1 cellular context compared by ENCODE assay signal in the genomic region with DNA sequence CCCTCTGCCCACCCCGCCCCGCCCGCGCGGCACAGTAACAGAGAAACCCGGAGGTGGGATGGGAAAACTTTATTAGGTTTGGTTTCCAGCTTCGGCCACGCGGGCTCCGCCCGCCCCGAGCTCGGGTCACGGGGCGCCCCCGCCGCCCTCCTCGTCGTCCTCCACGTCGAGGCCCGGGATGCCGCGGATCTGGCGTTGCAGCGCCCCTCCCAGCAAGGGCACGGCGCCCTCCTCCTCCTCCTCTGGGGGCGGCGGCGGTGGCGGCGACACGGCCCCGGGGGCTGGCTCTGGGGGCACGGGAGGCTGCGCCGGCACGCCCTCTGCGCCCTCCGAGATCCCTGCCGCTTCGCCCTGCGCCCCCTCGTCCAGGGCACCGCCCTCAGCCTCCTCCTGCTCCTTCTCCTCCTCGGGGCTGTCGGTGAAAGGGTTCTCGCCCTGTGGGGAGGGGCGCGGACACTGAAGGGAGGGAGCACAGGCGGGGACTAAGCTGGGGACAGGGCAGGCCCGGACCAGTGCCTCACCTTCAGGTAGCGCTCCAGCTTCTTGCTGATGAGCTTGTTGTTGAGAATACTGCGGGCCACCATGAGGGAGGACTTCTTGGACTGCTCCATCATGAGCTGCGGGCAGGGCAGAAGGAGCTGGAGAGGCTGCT.
A peak's percentile ranks its signal among the peaks of the same experiment; 100 is the strongest.
TF ChIP-seq lines count a peak whose summit lies in the region.

No MANE protein-coding gene starts in this region.

TF ChIP-seq in K562, 482 proteins besides CTCF, POLR2A, EP300 and RAD21 (continued from another document and continues in another):
- no peak for TF ChIP-seq XRCC4 (IDR thresholded peaks at IDR 0.05; ENCODE audit: extremely low read depth, insufficient read depth, insufficient read length)
- TF ChIP-seq, protein P1, sequence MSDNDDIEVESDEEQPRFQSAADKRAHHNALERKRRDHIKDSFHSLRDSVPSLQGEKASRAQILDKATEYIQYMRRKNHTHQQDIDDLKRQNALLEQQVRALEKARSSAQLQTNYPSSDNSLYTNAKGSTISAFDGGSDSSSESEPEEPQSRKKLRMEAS (CRISPR knock-in tag; IDR thresholded peaks at IDR 0.05) = no peak
- TF ChIP-seq, protein P2, sequence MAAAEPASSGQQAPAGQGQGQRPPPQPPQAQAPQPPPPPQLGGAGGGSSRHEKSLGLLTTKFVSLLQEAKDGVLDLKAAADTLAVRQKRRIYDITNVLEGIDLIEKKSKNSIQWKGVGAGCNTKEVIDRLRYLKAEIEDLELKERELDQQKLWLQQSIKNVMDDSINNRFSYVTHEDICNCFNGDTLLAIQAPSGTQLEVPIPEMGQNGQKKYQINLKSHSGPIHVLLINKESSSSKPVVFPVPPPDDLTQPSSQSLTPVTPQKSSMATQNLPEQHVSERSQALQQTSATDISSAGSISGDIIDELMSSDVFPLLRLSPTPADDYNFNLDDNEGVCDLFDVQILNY (CRISPR knock-in tag; IDR thresholded peaks at IDR 0.05) = no peak
- no peak for TF ChIP-seq GTF2A2 (tag; IDR thresholded peaks at IDR 0.05)
- TF ChIP-seq ZBTB1 (CRISPR knock-in tag; IDR thresholded peaks at IDR 0.05; ENCODE audit: borderline replicate concordance, low read depth) = no peak; the same call in 1 of the 2 replicates
- peak; percentile 80 for TF ChIP-seq MYC (IDR thresholded peaks at IDR 0.05; ENCODE audit: low read depth, low read length)
- TF ChIP-seq MYC (CRISPR knock-in tag; IDR thresholded peaks at IDR 0.05; ENCODE audit: borderline replicate concordance, low read depth) = no peak
- TF ChIP-seq, protein P3, sequence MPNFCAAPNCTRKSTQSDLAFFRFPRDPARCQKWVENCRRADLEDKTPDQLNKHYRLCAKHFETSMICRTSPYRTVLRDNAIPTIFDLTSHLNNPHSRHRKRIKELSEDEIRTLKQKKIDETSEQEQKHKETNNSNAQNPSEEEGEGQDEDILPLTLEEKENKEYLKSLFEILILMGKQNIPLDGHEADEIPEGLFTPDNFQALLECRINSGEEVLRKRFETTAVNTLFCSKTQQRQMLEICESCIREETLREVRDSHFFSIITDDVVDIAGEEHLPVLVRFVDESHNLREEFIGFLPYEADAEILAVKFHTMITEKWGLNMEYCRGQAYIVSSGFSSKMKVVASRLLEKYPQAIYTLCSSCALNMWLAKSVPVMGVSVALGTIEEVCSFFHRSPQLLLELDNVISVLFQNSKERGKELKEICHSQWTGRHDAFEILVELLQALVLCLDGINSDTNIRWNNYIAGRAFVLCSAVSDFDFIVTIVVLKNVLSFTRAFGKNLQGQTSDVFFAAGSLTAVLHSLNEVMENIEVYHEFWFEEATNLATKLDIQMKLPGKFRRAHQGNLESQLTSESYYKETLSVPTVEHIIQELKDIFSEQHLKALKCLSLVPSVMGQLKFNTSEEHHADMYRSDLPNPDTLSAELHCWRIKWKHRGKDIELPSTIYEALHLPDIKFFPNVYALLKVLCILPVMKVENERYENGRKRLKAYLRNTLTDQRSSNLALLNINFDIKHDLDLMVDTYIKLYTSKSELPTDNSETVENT (CRISPR knock-in tag; IDR thresholded peaks at IDR 0.05) = peak; percentile 12; the same call in 1 of the 2 replicates
- TF ChIP-seq ZNF57 (CRISPR knock-in tag; IDR thresholded peaks at IDR 0.05) = no peak
- no peak for TF ChIP-seq WHSC1 (IDR thresholded peaks at IDR 0.05; ENCODE audit: low read length)
- TF ChIP-seq RBM14 (IDR thresholded peaks at IDR 0.05; ENCODE audit: borderline replicate concordance, insufficient read depth, low read depth, low read length) = no peak
- no peak for TF ChIP-seq JUNB (CRISPR knock-in tag; conservative IDR thresholded peaks at IDR 0.05)
- TF ChIP-seq CC2D1A (IDR thresholded peaks at IDR 0.05) = no peak
- TF ChIP-seq HDAC3 (IDR thresholded peaks at IDR 0.05; ENCODE audit: borderline replicate concordance, partially characterized antibody) = no peak
- TF ChIP-seq HDAC2 (IDR thresholded peaks at IDR 0.05) = 0 out of 2 replicates have a peak, but pooled peaks have one; percentile 25
- TF ChIP-seq PPARD (CRISPR knock-in tag; IDR thresholded peaks at IDR 0.05) = no peak
- TF ChIP-seq MTF1 (CRISPR knock-in tag; IDR thresholded peaks at IDR 0.05; ENCODE audit: borderline replicate concordance) = no peak
- TF ChIP-seq NELFE (IDR thresholded peaks at IDR 0.05; ENCODE audit: insufficient read depth, insufficient read length) = no peak
- TF ChIP-seq ZNF143 (CRISPR knock-in tag; IDR thresholded peaks at IDR 0.05) = peak; percentile 7; the same call in 1 of the 2 replicates
- TF ChIP-seq ZNF354B (CRISPR knock-in tag; IDR thresholded peaks at IDR 0.05) = no peak
- no peak for TF ChIP-seq FOSL1 (tag; conservative IDR thresholded peaks at IDR 0.05)
- no peak for TF ChIP-seq MAFK (IDR thresholded peaks at IDR 0.05; ENCODE audit: low read length)
- no peak for TF ChIP-seq NUFIP1 (IDR thresholded peaks at IDR 0.05; ENCODE audit: partially characterized antibody)
- TF ChIP-seq, protein P4, sequence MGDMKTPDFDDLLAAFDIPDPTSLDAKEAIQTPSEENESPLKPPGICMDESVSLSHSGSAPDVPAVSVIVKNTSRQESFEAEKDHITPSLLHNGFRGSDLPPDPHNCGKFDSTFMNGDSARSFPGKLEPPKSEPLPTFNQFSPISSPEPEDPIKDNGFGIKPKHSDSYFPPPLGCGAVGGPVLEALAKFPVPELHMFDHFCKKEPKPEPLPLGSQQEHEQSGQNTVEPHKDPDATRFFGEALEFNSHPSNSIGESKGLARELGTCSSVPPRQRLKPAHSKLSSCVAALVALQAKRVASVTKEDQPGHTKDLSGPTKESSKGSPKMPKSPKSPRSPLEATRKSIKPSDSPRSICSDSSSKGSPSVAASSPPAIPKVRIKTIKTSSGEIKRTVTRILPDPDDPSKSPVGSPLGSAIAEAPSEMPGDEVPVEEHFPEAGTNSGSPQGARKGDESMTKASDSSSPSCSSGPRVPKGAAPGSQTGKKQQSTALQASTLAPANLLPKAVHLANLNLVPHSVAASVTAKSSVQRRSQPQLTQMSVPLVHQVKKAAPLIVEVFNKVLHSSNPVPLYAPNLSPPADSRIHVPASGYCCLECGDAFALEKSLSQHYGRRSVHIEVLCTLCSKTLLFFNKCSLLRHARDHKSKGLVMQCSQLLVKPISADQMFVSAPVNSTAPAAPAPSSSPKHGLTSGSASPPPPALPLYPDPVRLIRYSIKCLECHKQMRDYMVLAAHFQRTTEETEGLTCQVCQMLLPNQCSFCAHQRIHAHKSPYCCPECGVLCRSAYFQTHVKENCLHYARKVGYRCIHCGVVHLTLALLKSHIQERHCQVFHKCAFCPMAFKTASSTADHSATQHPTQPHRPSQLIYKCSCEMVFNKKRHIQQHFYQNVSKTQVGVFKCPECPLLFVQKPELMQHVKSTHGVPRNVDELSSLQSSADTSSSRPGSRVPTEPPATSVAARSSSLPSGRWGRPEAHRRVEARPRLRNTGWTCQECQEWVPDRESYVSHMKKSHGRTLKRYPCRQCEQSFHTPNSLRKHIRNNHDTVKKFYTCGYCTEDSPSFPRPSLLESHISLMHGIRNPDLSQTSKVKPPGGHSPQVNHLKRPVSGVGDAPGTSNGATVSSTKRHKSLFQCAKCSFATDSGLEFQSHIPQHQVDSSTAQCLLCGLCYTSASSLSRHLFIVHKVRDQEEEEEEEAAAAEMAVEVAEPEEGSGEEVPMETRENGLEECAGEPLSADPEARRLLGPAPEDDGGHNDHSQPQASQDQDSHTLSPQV (IDR thresholded peaks at IDR 0.05) = peak; percentile 48
- no peak; the same call in 1 of the 2 replicates for TF ChIP-seq FOXP1 (CRISPR knock-in tag; IDR thresholded peaks at IDR 0.05)
- no peak for TF ChIP-seq ZEB2 (IDR thresholded peaks at IDR 0.05)
- TF ChIP-seq SP1 (CRISPR knock-in tag; IDR thresholded peaks at IDR 0.05) = peak; percentile 38; the same call in 1 of the 2 replicates
- TF ChIP-seq ZNF3 (CRISPR knock-in tag; IDR thresholded peaks at IDR 0.05) = no peak
- no peak for TF ChIP-seq DNMT1 (IDR thresholded peaks at IDR 0.05)
- TF ChIP-seq, protein P5, sequence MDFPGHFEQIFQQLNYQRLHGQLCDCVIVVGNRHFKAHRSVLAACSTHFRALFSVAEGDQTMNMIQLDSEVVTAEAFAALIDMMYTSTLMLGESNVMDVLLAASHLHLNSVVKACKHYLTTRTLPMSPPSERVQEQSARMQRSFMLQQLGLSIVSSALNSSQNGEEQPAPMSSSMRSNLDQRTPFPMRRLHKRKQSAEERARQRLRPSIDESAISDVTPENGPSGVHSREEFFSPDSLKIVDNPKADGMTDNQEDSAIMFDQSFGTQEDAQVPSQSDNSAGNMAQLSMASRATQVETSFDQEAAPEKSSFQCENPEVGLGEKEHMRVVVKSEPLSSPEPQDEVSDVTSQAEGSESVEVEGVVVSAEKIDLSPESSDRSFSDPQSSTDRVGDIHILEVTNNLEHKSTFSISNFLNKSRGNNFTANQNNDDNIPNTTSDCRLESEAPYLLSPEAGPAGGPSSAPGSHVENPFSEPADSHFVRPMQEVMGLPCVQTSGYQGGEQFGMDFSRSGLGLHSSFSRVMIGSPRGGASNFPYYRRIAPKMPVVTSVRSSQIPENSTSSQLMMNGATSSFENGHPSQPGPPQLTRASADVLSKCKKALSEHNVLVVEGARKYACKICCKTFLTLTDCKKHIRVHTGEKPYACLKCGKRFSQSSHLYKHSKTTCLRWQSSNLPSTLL (IDR thresholded peaks at IDR 0.05) = no peak
- TF ChIP-seq ZNF589 (CRISPR knock-in tag; IDR thresholded peaks at IDR 0.05; ENCODE audit: low read depth) = no peak
- no peak for TF ChIP-seq SIX5 (IDR thresholded peaks at IDR 0.05; ENCODE audit: borderline replicate concordance in 1 of 2, insufficient read depth in 1 of 2, low read depth in 1 of 2, low read length in 2 of 2)
- no peak for TF ChIP-seq TEAD4 (IDR thresholded peaks at IDR 0.05; ENCODE audit: low read length)
- TF ChIP-seq TEAD4 (CRISPR knock-in tag; IDR thresholded peaks at IDR 0.05; ENCODE audit: borderline replicate concordance) = no peak
- peak; percentile 21 for TF ChIP-seq KDM5B (IDR thresholded peaks at IDR 0.05; ENCODE audit: insufficient replicate concordance, low read depth, low read length)
- TF ChIP-seq, protein P6, sequence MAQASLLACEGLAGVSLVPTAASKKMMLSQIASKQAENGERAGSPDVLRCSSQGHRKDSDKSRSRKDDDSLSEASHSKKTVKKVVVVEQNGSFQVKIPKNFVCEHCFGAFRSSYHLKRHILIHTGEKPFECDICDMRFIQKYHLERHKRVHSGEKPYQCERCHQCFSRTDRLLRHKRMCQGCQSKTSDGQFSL (CRISPR knock-in tag; IDR thresholded peaks at IDR 0.05) = peak; percentile 67; the same call in 1 of the 2 replicates
- TF ChIP-seq, protein P6 (tag; IDR thresholded peaks at IDR 0.05) = no peak
- TF ChIP-seq, protein P7, sequence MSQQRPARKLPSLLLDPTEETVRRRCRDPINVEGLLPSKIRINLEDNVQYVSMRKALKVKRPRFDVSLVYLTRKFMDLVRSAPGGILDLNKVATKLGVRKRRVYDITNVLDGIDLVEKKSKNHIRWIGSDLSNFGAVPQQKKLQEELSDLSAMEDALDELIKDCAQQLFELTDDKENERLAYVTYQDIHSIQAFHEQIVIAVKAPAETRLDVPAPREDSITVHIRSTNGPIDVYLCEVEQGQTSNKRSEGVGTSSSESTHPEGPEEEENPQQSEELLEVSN (IDR thresholded peaks at IDR 0.05; ENCODE audit: borderline replicate concordance in 1 of 2, extremely low read depth in 1 of 2, insufficient read depth in 1 of 2, insufficient read length in 1 of 2, low read depth in 1 of 2, low read length in 1 of 2, poor library complexity in 1 of 2, severe bottlenecking in 1 of 2) = peak in 1 of 2 experiments; percentile 17
- no peak for TF ChIP-seq NR2F6 (CRISPR knock-in tag; IDR thresholded peaks at IDR 0.05)
- TF ChIP-seq, protein P8, sequence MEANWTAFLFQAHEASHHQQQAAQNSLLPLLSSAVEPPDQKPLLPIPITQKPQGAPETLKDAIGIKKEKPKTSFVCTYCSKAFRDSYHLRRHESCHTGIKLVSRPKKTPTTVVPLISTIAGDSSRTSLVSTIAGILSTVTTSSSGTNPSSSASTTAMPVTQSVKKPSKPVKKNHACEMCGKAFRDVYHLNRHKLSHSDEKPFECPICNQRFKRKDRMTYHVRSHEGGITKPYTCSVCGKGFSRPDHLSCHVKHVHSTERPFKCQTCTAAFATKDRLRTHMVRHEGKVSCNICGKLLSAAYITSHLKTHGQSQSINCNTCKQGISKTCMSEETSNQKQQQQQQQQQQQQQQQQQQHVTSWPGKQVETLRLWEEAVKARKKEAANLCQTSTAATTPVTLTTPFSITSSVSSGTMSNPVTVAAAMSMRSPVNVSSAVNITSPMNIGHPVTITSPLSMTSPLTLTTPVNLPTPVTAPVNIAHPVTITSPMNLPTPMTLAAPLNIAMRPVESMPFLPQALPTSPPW (CRISPR knock-in tag; IDR thresholded peaks at IDR 0.05) = peak; percentile 98
- no peak for TF ChIP-seq POLR3G (IDR thresholded peaks at IDR 0.05; ENCODE audit: extremely low read depth, insufficient read length, insufficient replicate concordance)
- TF ChIP-seq ZBTB17 (CRISPR knock-in tag; IDR thresholded peaks at IDR 0.05) = no peak; the same call in 1 of the 2 replicates
- peak in 1 of 2 experiments; percentile 88; a peak in 2 of 4 replicates for TF ChIP-seq MAZ (CRISPR knock-in tag; conservative IDR thresholded peaks at IDR 0.05 in 1 of 2, IDR thresholded peaks at IDR 0.05 in 1 of 2)
- no peak for TF ChIP-seq TEAD1 (CRISPR knock-in tag; IDR thresholded peaks at IDR 0.05)
- peak in 1 of 2 experiments; percentile 48; a peak in 1 of 4 replicates for TF ChIP-seq SIN3A (IDR thresholded peaks at IDR 0.05; ENCODE audit: borderline replicate concordance in 2 of 2, control insufficient read depth in 1 of 2, low read depth in 2 of 2, low read length in 2 of 2)
- peak; percentile 59; the same call in 1 of the 2 replicates for TF ChIP-seq TARDBP (IDR thresholded peaks at IDR 0.05)
- TF ChIP-seq MTA3 (IDR thresholded peaks at IDR 0.05; ENCODE audit: borderline replicate concordance) = peak; percentile 19; the same call in 1 of the 2 replicates
- peak; percentile 26; the same call in 1 of the 2 replicates for TF ChIP-seq ESRRA (IDR thresholded peaks at IDR 0.05; ENCODE audit: borderline replicate concordance, low read depth)
- TF ChIP-seq NCOA1 (IDR thresholded peaks at IDR 0.05; ENCODE audit: low read depth) = no peak
- TF ChIP-seq ZNF696 (CRISPR knock-in tag; conservative IDR thresholded peaks at IDR 0.05) = no peak
- TF ChIP-seq, protein P9, sequence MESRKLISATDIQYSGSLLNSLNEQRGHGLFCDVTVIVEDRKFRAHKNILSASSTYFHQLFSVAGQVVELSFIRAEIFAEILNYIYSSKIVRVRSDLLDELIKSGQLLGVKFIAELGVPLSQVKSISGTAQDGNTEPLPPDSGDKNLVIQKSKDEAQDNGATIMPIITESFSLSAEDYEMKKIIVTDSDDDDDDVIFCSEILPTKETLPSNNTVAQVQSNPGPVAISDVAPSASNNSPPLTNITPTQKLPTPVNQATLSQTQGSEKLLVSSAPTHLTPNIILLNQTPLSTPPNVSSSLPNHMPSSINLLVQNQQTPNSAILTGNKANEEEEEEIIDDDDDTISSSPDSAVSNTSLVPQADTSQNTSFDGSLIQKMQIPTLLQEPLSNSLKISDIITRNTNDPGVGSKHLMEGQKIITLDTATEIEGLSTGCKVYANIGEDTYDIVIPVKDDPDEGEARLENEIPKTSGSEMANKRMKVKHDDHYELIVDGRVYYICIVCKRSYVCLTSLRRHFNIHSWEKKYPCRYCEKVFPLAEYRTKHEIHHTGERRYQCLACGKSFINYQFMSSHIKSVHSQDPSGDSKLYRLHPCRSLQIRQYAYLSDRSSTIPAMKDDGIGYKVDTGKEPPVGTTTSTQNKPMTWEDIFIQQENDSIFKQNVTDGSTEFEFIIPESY (CRISPR knock-in tag; IDR thresholded peaks at IDR 0.05) = no peak
- 0 out of 2 replicates have a peak, but pooled peaks have one; percentile 37 for TF ChIP-seq GATAD2A (IDR thresholded peaks at IDR 0.05)
- no peak for TF ChIP-seq SMAD3 (CRISPR knock-in tag; conservative IDR thresholded peaks at IDR 0.05)
